In genomic region chr1:23598424-23598823, GRCh38 we compare ENCODE assay signal across 14 cellular contexts. TPM values are rescaled to one million over a fixed set of nuclear protein-coding genes. Genes with fewer than 3 reads are reported as not detected.
DNase-seq lines count a peak whose midpoint lies in the region; ATAC-seq, FAIRE-seq and TF ChIP-seq lines count a peak whose summit lies in the region.
"Had no signal": no experiment of that assay in that cellular context is flagged by ENCODE, and none has a peak within 500 bp of the region (broad histone marks: within the 10 kb centered on the region; RNA-seq: fewer than 3 reads in every experiment).

No MANE protein-coding gene starts in this region.

- H3K36me3 ChIP-seq in DOHH2 (ENCODE audit: control insufficient read depth, low read length) = peaks cover 5% of the 10 kb centered on the region; the same call in 1 of the 2 replicates
- no peaks in the 10 kb centered on the region for H3K36me3 ChIP-seq in mammary epithelial cell (ENCODE audit: insufficient read depth, low read length)

- ATAC-seq in central memory CD8-positive, alpha-beta T cell (replicated peaks; ENCODE audit: extremely low read depth, poor library complexity, severe bottlenecking) = no peak
- ATAC-seq: activated CD8-positive, alpha-beta memory T cell treated with anti-CD3 and anti-CD28 coated beads, Interleukin-2, amount 10 ng/mL, durations not matched to agents 7 days and 5 days; stimulated activated naive CD8-positive, alpha-beta T cell treated with anti-CD3 and anti-CD28 coated beads, Interleukin-15, amount 100 ng/mL, for 72 hours; T-cell had no signal

- H3K27me3 ChIP-seq in DOHH2 (ENCODE audit: control insufficient read depth, low read length) (no peaks in the 10 kb centered on the region), mammary epithelial cell (ENCODE audit: insufficient read depth, low read length) (no peaks in the 10 kb centered on the region)

- in situ Hi-C loops in mammary epithelial cell (cut with MboI; ENCODE audit: low sequenced_read_pairs in 2 of 2) = no loop called here

- intact Hi-C loops in mammary epithelial cell (cut with micrococcal nuclease) = no loop called here

- FAIRE-seq in H54 (lab: Jason Lieb, UNC) = no peak

- no peaks in the 10 kb centered on the region for H3K9me3 Mint-ChIP-seq in central memory CD8-positive, alpha-beta T cell
- no peaks in the 10 kb centered on the region for H3K9me3 Mint-ChIP-seq in neural crest cell
- H3K9me3 Mint-ChIP-seq: IgD-negative memory B cell; immature natural killer cell; stimulated activated naive CD8-positive, alpha-beta T cell treated with anti-CD3 and anti-CD28 coated beads, Interleukin-15, amount 100 ng/mL, for 72 hours; T-cell had no signal

- H3K79me2 ChIP-seq in DOHH2 (ENCODE audit: control insufficient read depth, low read length) (peaks cover 4% of the 10 kb centered on the region), mammary epithelial cell (ENCODE audit: insufficient read depth, low read length) (no peaks in the 10 kb centered on the region)

- peaks cover 100% of the 10 kb centered on the region for H3K4me1 ChIP-seq in DOHH2 (ENCODE audit: control insufficient read depth, low read length)
- peaks cover 15% of the 10 kb centered on the region for H3K4me1 ChIP-seq in mammary epithelial cell (ENCODE audit: insufficient read depth, low read length)

- H4K20me1 ChIP-seq in DOHH2 (ENCODE audit: control insufficient read depth, insufficient read depth, low read depth, low read length) (no peaks in the 10 kb centered on the region), mammary epithelial cell (ENCODE audit: insufficient read depth, low read length) (no peaks in the 10 kb centered on the region)

- H3K27me3 Mint-ChIP-seq in central memory CD8-positive, alpha-beta T cell = no peaks in the 10 kb centered on the region
- H3K27me3 Mint-ChIP-seq in neural crest cell (ENCODE audit: low read depth) = no peaks in the 10 kb centered on the region
- H3K27me3 Mint-ChIP-seq: activated CD8-positive, alpha-beta memory T cell treated with anti-CD3 and anti-CD28 coated beads, Interleukin-2, amount 10 ng/mL, durations not matched to agents 7 days and 5 days; stimulated activated naive CD8-positive, alpha-beta T cell treated with anti-CD3 and anti-CD28 coated beads, Interleukin-15, amount 100 ng/mL, for 72 hours; T-cell had no signal

- no peak overlapping the region for H3K9ac ChIP-seq in mammary epithelial cell (ENCODE audit: insufficient read depth, low read length)

- dilution Hi-C loops in mammary epithelial cell (cut with HindIII; ENCODE audit: low sequenced_read_pairs) = no loop called here

- peak overlapping the region; percentile 54 for H3K27ac Mint-ChIP-seq in central memory CD8-positive, alpha-beta T cell (ENCODE audit: low read depth)
- H3K27ac Mint-ChIP-seq in neural crest cell (ENCODE audit: unreplicated experiment) = peak overlapping the region; percentile 90

- H3K4me3 ChIP-seq in DOHH2 (ENCODE audit: low read length) = peak overlapping the region; percentile 58
- no peak overlapping the region for H3K4me3 ChIP-seq in mammary epithelial cell (replicated peaks in 1 of 3; ENCODE audit: insufficient read depth in 1 of 3, low read depth in 2 of 3, low read length in 3 of 3)

- peaks cover 66% of the 10 kb centered on the region for H3F3A ChIP-seq in DOHH2 (ENCODE audit: control insufficient read depth, insufficient read depth)

- DNase-seq in NCI-H2107 treated with DMSO at 0.1 percent for 48 hours (lab: John Stamatoyannopoulos, UW; ENCODE audit: unreplicated experiment) = peak; percentile 68
- no peak for DNase-seq in central memory CD8-positive, alpha-beta T cell (ENCODE audit: low spot score in 2 of 2)
- peak; percentile 40 for DNase-seq in neural crest cell (ENCODE audit: low read depth, low spot score)
- no peak for DNase-seq in H54 (ENCODE audit: insufficient read length, low spot score)
- no peak for DNase-seq in NCI-H1694 treated with DMSO at 0.1 percent for 48 hours (lab: John Stamatoyannopoulos, UW)
- no peak for DNase-seq in mammary epithelial cell
- no peak for DNase-seq in NOMO-1 treated with dmso at 0.1 percent for 144 hours (lab: John Stamatoyannopoulos, UW; ENCODE audit: unreplicated experiment)
- DNase-seq: activated CD8-positive, alpha-beta memory T cell treated with anti-CD3 and anti-CD28 coated beads, Interleukin-2, amount 10 ng/mL, durations not matched to agents 7 days and 5 days; Calu3; immature natural killer cell; stimulated activated naive CD8-positive, alpha-beta T cell treated with anti-CD3 and anti-CD28 coated beads, Interleukin-15, amount 100 ng/mL, for 72 hours; T-cell had no signal

- H3K9me2 ChIP-seq in DOHH2 (replicated peaks; ENCODE audit: control insufficient read depth, low read length) = no peaks in the 10 kb centered on the region

- no peak overlapping the region for H3K4me3 Mint-ChIP-seq in central memory CD8-positive, alpha-beta T cell
- peak overlapping the region; percentile 6 for H3K4me3 Mint-ChIP-seq in neural crest cell
- H3K4me3 Mint-ChIP-seq: activated CD8-positive, alpha-beta memory T cell treated with anti-CD3 and anti-CD28 coated beads, Interleukin-2, amount 10 ng/mL, durations not matched to agents 7 days and 5 days; immature natural killer cell had no signal

- WGBS in mammary epithelial cell (ENCODE audit: low coverage, missing lambda C conversion rate) = 96% methylated on average over 7 of the region's 8 CpGs

- no peak for TF ChIP-seq POLR2A in H54 (IDR thresholded peaks at IDR 0.05; ENCODE audit: low read depth, low read length)

- H3K27ac ChIP-seq in DOHH2 (ENCODE audit: low read depth, low read length) (peak overlapping the region; percentile 94), mammary epithelial cell (ENCODE audit: insufficient read depth, low read depth, low read length) (no peak overlapping the region)

- TF ChIP-seq CTCF in DOHH2 (IDR thresholded peaks at IDR 0.05; ENCODE audit: low read depth, low read length, poor library complexity, severe bottlenecking) = no peak
- no peak for TF ChIP-seq CTCF in neural crest cell (conservative IDR thresholded peaks at IDR 0.05)
- no peak for TF ChIP-seq CTCF in mammary epithelial cell (conservative IDR thresholded peaks at IDR 0.05 in 1 of 2, IDR thresholded peaks at IDR 0.05 in 1 of 2; ENCODE audit: extremely low read depth in 1 of 2, insufficient read depth in 1 of 2, low read depth in 1 of 2, low read length in 2 of 2)

- H3K4me1 Mint-ChIP-seq in central memory CD8-positive, alpha-beta T cell = peaks cover 58% of the 10 kb centered on the region
- peaks cover 68% of the 10 kb centered on the region for H3K4me1 Mint-ChIP-seq in neural crest cell

- no peak overlapping the region for H2AFZ ChIP-seq in mammary epithelial cell (ENCODE audit: low read depth, low read length)

- BruUV-seq in mammary epithelial cell (replicated peaks; lab: Mats Ljungman, UMichigan) = no TSS peak

- H3K9me3 ChIP-seq in DOHH2 (ENCODE audit: control insufficient read depth, insufficient read depth, low read length) (no peaks in the 10 kb centered on the region), mammary epithelial cell (replicated peaks; ENCODE audit: insufficient read depth, low read length) (no peaks in the 10 kb centered on the region)

- H3K36me3 Mint-ChIP-seq in central memory CD8-positive, alpha-beta T cell (ENCODE audit: insufficient read depth) = no peaks in the 10 kb centered on the region
- no peaks in the 10 kb centered on the region for H3K36me3 Mint-ChIP-seq in neural crest cell (ENCODE audit: low read depth)
- H3K36me3 Mint-ChIP-seq: activated CD8-positive, alpha-beta memory T cell treated with anti-CD3 and anti-CD28 coated beads, Interleukin-2, amount 10 ng/mL, durations not matched to agents 7 days and 5 days; IgD-negative memory B cell; immature natural killer cell; T-cell had no signal

- H3K4me2 ChIP-seq in DOHH2 (ENCODE audit: low read length) = peak overlapping the region; percentile 75
- no peak overlapping the region for H3K4me2 ChIP-seq in mammary epithelial cell (ENCODE audit: insufficient read depth, low read depth, low read length)

- CTCF ChIA-PET in mammary epithelial cell (lab: Charles Lee; ENCODE audit: low non-redundant PET) = no interaction called here

RNA-seq across cellular contexts. Expression of gene ID3, which starts 39.1 kb away (rescaled TPM):
- total RNA-seq in neural crest cell (36.2 and 40.9 TPM in 2 replicates), mammary epithelial cell (10 to 100 TPM; 53.6 to 53.8 TPM)
- 31.7 TPM for polyA plus RNA-seq in mammary epithelial cell
- 22.4 TPM for polyA minus RNA-seq in mammary epithelial cell

Comparison
In these comparisons a context has a peak if more than half of its experiments do, and no peak if none do; other contexts are left out.
1. DNase-seq: peak in NCI-H2107 treated with DMSO at 0.1 percent for 48 hours (single experiment) and neural crest cell (single experiment); none in central memory CD8-positive, alpha-beta T cell (0 of 2), H54 (single experiment), NCI-H1694 treated with DMSO at 0.1 percent for 48 hours (single experiment), mammary epithelial cell (single experiment) and NOMO-1 treated with dmso at 0.1 percent for 144 hours (single experiment).